8 cellular contexts compared by ENCODE assay signal in the genomic region with DNA sequence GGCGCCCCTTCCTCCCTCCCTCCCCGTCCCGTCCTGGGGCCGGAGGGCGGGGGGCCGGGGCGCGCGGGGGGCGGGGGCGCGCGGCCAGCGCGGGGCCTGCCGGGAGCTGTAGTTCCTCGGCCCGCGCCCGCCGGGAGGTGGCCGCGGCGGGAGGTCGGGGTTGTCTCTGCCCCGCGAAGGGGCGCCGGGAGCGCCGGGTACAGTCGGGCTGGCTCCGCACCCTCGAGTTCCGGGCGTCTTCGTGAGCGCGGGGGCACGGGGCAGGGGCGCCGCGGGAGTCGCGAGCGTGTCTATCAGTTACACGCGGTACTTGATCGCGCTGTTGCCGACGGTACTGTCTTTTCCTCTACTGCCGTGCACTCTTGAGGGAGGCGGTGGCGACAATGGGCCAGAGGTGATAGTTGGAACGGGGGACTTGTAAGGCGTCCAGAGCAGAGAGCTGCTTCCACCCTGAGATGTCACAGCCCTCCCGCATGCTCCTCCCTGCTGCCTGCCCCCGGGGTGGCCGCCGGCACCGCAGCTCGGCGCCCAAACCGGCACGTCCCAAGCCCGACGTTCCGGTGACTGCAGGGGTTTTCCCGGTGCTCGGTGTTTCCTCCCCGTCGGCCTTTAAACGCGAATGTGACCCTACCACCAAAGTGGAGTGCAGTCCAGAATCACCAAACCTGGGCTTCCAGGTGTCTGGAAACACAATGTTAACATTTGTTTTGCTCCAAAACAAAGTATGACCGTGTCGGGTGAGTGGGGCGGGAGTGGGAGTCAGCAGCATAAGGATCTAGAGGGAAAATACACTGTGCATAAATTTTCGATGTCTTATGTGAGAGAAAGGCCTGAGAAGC. TPM values are rescaled to one million over a fixed set of nuclear protein-coding genes. Genes with fewer than 3 reads are reported as not detected.
DNase-seq lines count a peak whose midpoint lies in the region; ATAC-seq and TF ChIP-seq lines count a peak whose summit lies in the region.

A gene (minus strand): TSS at position 48 of the 839 bp plus-strand sequence. CDS start 8,309 bp downstream, outside the sequence.

- TF ChIP-seq CTCF in DND-41 (IDR thresholded peaks at IDR 0.05; ENCODE audit: borderline replicate concordance, extremely low read depth, low read length, poor library complexity, severe bottlenecking) (no peak), heart left ventricle (IDR thresholded peaks at IDR 0.05) (no peak)

- H3K27me3 ChIP-seq in DND-41 (ENCODE audit: insufficient read depth, low read length, poor library complexity): peaks cover 27% of the 10 kb centered on the region
- H3K27me3 ChIP-seq in HUES6 (ENCODE audit: control insufficient read depth, insufficient read depth, low read length): peaks cover 12% of the 10 kb centered on the region
- no peaks in the 10 kb centered on the region for H3K27me3 ChIP-seq in adipocyte (replicated peaks; ENCODE audit: control insufficient read depth, insufficient read depth, low read length)
- no peaks in the 10 kb centered on the region for H3K27me3 ChIP-seq in heart left ventricle

- peaks cover 42% of the 10 kb centered on the region for H3K79me2 ChIP-seq in DND-41 (ENCODE audit: insufficient read depth, low read length)

- H4K20me1 ChIP-seq in DND-41 (ENCODE audit: insufficient read depth, low read length): peaks cover 12% of the 10 kb centered on the region; the same call in 1 of the 2 replicates

- H3K4me1 ChIP-seq in DND-41 (ENCODE audit: insufficient read depth, low read length): peaks cover 38% of the 10 kb centered on the region
- H3K4me1 ChIP-seq in HUES6 (ENCODE audit: control insufficient read depth, insufficient read depth, low read length): peaks cover 19% of the 10 kb centered on the region
- peaks cover 35% of the 10 kb centered on the region for H3K4me1 ChIP-seq in adipocyte (ENCODE audit: control insufficient read depth, insufficient read depth, low read length)
- peaks cover 6 to 45% (median 25%) of the 10 kb centered on the region in 12 donors for H3K4me1 ChIP-seq in heart left ventricle

- H3K27ac ChIP-seq in DND-41 (ENCODE audit: low read length) (peak within 1 kb of the TSS; percentile 55), HUES6 (ENCODE audit: low read depth, low read length) (peak within 1 kb of the TSS; percentile 75; the same call in 1 of the 2 replicates), heart left ventricle (peak within 1 kb of the TSS; percentile 52 to 93 (median 89))

- H3K9me3 ChIP-seq in DND-41 (ENCODE audit: insufficient read depth, low read length, severe bottlenecking) (no peaks in the 10 kb centered on the region), HUES6 (ENCODE audit: control insufficient read depth, insufficient read depth, low read depth, low read length) (no peaks in the 10 kb centered on the region), adipocyte (ENCODE audit: control insufficient read depth, low read length) (no peaks in the 10 kb centered on the region), heart left ventricle (no peaks in the 10 kb centered on the region)

- peak within 1 kb of the TSS; percentile 92 for H2AFZ ChIP-seq in DND-41 (ENCODE audit: low read depth, low read length)

- peak in 1 of 2 donors; percentile 58 for TF ChIP-seq POLR2A in heart left ventricle (IDR thresholded peaks at IDR 0.05)

- WGBS in heart left ventricle, 4 donors: 2 to 5% (median 3%) methylated on average over 49 to 79 of the region's 79 CpGs

- peak; percentile 78 for ATAC-seq in DND-41 (ENCODE audit: insufficient read depth, low read depth)
- peak; percentile 69 for ATAC-seq in GM21447 (IDR thresholded peaks at IDR 0.05; ENCODE audit: unreplicated experiment)
- peak; percentile 3 to 95 (median 92) for ATAC-seq in heart left ventricle

- H3K4me2 ChIP-seq in DND-41 (ENCODE audit: insufficient read depth, low read length): peak within 1 kb of the TSS; percentile 75

- peak within 1 kb of the TSS; percentile 65 for H3K9ac ChIP-seq in DND-41 (ENCODE audit: low read depth, low read length)
- H3K9ac ChIP-seq in HUES6 (ENCODE audit: low read length): peak within 1 kb of the TSS; percentile 88
- H3K9ac ChIP-seq in adipocyte (ENCODE audit: low read length): peak within 1 kb of the TSS; percentile 95

- DNase-seq in DND-41 (peak; percentile 79), SKM-1 treated with dmso at 0.1 percent for 144 hours (lab: John Stamatoyannopoulos, UW; ENCODE audit: unreplicated experiment) (peak; percentile 66), adipocyte (ENCODE audit: low read depth) (peak; percentile 90), heart left ventricle (peak in 2 of 5 donors; percentile 50 to 55), pons (ENCODE audit: low spot score) (peak; percentile 66), NK-92 (lab: John Stamatoyannopoulos, UW; ENCODE audit: unreplicated experiment) (no peak)

- H3K36me3 ChIP-seq in DND-41 (ENCODE audit: insufficient read depth, low read length) (no peaks in the 10 kb centered on the region), HUES6 (ENCODE audit: control insufficient read depth, insufficient read depth, low read length) (no peaks in the 10 kb centered on the region), adipocyte (ENCODE audit: control insufficient read depth, insufficient read depth, low read length, severe bottlenecking) (no peaks in the 10 kb centered on the region), heart left ventricle (no peaks in the 10 kb centered on the region)

- intact Hi-C loops in heart left ventricle (cut with DNase I): loop anchor here in 1 of 10 donors (5.0 kb wide), 1 partner anchor 83 kb away; no protein-coding TSS in a partner anchor

- H3K4me3 ChIP-seq in DND-41 (ENCODE audit: low read depth in 1 of 2, low read length in 2 of 2) (peak within 1 kb of the TSS; percentile 59 to 63), HUES6 (ENCODE audit: low read depth, low read length) (peak within 1 kb of the TSS; percentile 98), adipocyte (ENCODE audit: low read length) (peak within 1 kb of the TSS; percentile 97), heart left ventricle (peak within 1 kb of the TSS; percentile 66 to 95 (median 84))

RNA-seq across cellular contexts. Expression of the gene that starts here (rescaled TPM):
- 10 to 100 TPM in 8 of 9 donors, 1 to 10 TPM in 1; 9.6 to 24.5 (median 12.5) TPM for total RNA-seq in heart left ventricle
- polyA plus RNA-seq in heart left ventricle: 1 to 10 TPM; 3.4 to 7.6 TPM
